In genomic region chr9:128191406-128192046, GRCh38 we compare ENCODE assay signal across 8 cellular contexts. TPM values are rescaled to one million over a fixed set of nuclear protein-coding genes. Genes with fewer than 3 reads are reported as not detected.
DNase-seq lines count a peak whose midpoint lies in the region; ATAC-seq and TF ChIP-seq lines count a peak whose summit lies in the region.

CIZ1 (minus strand) TSS chr9:128191572; CDS start chr9:128190857, 715 bp downstream.

- TF ChIP-seq CTCF in A673 (conservative IDR thresholded peaks at IDR 0.05; ENCODE audit: low read depth, low read length): peak; percentile 65
- TF ChIP-seq CTCF in lung (IDR thresholded peaks at IDR 0.05; ENCODE audit: control extremely low read depth, extremely low read depth): peak; percentile 40

- CTCF ChIA-PET in A673 (lab: Charles Lee): no interaction called here

- no peaks in the 10 kb centered on the region for H3K27me3 ChIP-seq in A673 (replicated peaks; ENCODE audit: insufficient read depth, low read depth, low read length, poor library complexity)
- H3K27me3 ChIP-seq in lung (ENCODE audit: control insufficient read depth, insufficient read depth): no peaks in the 10 kb centered on the region

- peak within 1 kb of the TSS; percentile 92 for H3K27ac ChIP-seq in A673 (ENCODE audit: low read depth, low read length, poor library complexity, severe bottlenecking)
- peak within 1 kb of the TSS; percentile 89 to 95 for H3K27ac ChIP-seq in lung (ENCODE audit: low read depth in 1 of 2, low read length in 1 of 2)

- peaks cover 24% of the 10 kb centered on the region for H3K36me3 ChIP-seq in A673 (ENCODE audit: insufficient read depth, low read length, poor library complexity, severe bottlenecking)
- H3K36me3 ChIP-seq in lung (ENCODE audit: control insufficient read depth in 2 of 2, insufficient read depth in 2 of 2, low read length in 2 of 2): peaks cover 0 to 6% of the 10 kb centered on the region in 2 donors

- 1% methylated on average over 48 to 71 of the region's 71 CpGs for WGBS in lung, 2 donors

- H3K4me1 ChIP-seq in A673 (ENCODE audit: insufficient read depth, low read length, poor library complexity, severe bottlenecking): peaks cover 23% of the 10 kb centered on the region
- peaks cover 6 to 7% of the 10 kb centered on the region in 2 donors for H3K4me1 ChIP-seq in lung (ENCODE audit: control insufficient read depth in 2 of 2, insufficient read depth in 2 of 2, low read length in 2 of 2)

- DNase-seq in A673 (ENCODE audit: low spot score) (peak; percentile 84), NCI-H510A (lab: John Stamatoyannopoulos, UW) (peak; percentile 39), ecto neural progenitor cell (ENCODE audit: low spot score) (peak; percentile 88), lung (ENCODE audit: low spot score) (peak; percentile 79)
- DNase-seq in activated CD4-positive, alpha-beta T cell treated with anti-CD3 and anti-CD28 coated beads, Interleukin-2, amount 50 U/mL, for 48 hours: peak; percentile 76 to 77
- peak; percentile 34 to 69 (median 47) for DNase-seq in stimulated activated CD4-positive, alpha-beta T cell treated with anti-CD3 and anti-CD28 coated beads, TNF-alpha, amount 100 ng/mL, for 48 hours (ENCODE audit: low read depth in 3 of 3)

- POLR2A ChIA-PET in A673 (lab: Charles Lee; ENCODE audit: low non-redundant PET): no interaction called here

- no TSS peak for BruUV-seq in A673 (replicated peaks; lab: Mats Ljungman, UMichigan)

- peak; percentile 67 for ATAC-seq in GM18502 (IDR thresholded peaks at IDR 0.05; ENCODE audit: poor library complexity, unreplicated experiment)
- ATAC-seq in HG03025 (IDR thresholded peaks at IDR 0.05; ENCODE audit: low FRiP score, unreplicated experiment): peak; percentile 70
- ATAC-seq in lung (ENCODE audit: insufficient read depth, low FRiP score): peak; percentile 90

- H3K4me3 ChIP-seq in A673 (ENCODE audit: low read depth, low read length, poor library complexity, severe bottlenecking) (peak within 1 kb of the TSS; percentile 97), lung (peak within 1 kb of the TSS; percentile 76)

- intact Hi-C loops in A673 (cut with micrococcal nuclease; ENCODE audit: unreplicated experiment): no loop called here

- H3K9me3 ChIP-seq in A673 (ENCODE audit: low read depth, low read length, poor library complexity, severe bottlenecking): no peaks in the 10 kb centered on the region
- no peaks in the 10 kb centered on the region for H3K9me3 ChIP-seq in lung (ENCODE audit: control insufficient read depth in 2 of 2, insufficient read depth in 1 of 2, low read length in 1 of 2)

RNA-seq across cellular contexts. Expression of gene CIZ1, which starts in this region (rescaled TPM):
- total RNA-seq in A673 (2021) (158 and 161 TPM in 2 replicates), lung (10 to 100 TPM; 36.6 to 83.7 TPM)
- 10 to 100 TPM; 43.3 to 57.6 TPM for polyA plus RNA-seq in lung

Comparison
In these comparisons a context has a peak if more than half of its experiments do, and no peak if none do; other contexts are left out.
1. Peak in every context shown above with its lines: DNase-seq, ATAC-seq, H3K4me3 ChIP-seq and H3K27ac ChIP-seq.